In the genomic region with DNA sequence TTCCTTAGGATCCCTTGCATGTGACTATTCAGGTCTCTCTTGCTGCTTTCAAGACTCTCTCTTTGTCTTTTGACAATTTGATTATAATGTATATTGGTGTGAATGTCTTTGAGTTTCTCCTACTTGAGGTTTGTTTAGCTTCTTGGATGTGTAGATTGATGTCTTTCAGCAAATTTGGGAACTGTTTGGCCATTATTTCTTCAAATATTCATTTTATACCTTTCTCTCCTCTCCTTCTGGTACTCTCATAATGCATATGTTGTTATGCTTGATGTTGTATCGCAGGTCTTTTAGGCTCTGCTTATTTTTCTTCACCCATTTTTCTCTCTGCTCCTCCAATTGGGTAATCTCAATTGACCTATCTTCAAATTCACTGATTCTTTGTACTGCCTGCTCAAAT, we compare ENCODE assay signal across 11 cellular contexts. TPM values are rescaled to one million over a fixed set of nuclear protein-coding genes. Genes with fewer than 3 reads are reported as not detected.
"Had no signal": no experiment of that assay in that cellular context is flagged by ENCODE, and none has a peak within 500 bp of the region (broad histone marks: within the 10 kb centered on the region; RNA-seq: fewer than 3 reads in every experiment).

No MANE protein-coding gene starts in this region.

- H3K27ac ChIP-seq: HL-60 had no signal

- FAIRE-seq: H1, H54, HepG2 had no signal

- H3K4me2 ChIP-seq: GM23338 had no signal

- H3K27me3 Mint-ChIP-seq: IgD-negative memory B cell had no signal

- H3K4me3 Mint-ChIP-seq: GM23338, H9, HFFc6, IgD-negative memory B cell had no signal

- ATAC-seq: GM23338, HepG2 had no signal

- H3K4me3 ChIP-seq: GM23338 had no signal

- DNase-seq: H9, HCEC 1CT, HFFc6, KG1 had no signal

- H3K27ac Mint-ChIP-seq: GM23338, H9, HFFc6, IgD-negative memory B cell had no signal

- H2AFZ ChIP-seq: GM23338 had no signal

RNA-seq across cellular contexts. Expression of a gene that starts 44.2 kb away (rescaled TPM):
- total RNA-seq: GM23338, H1, H9, HepG2, HFFc6, HT1080 had no signal
- polyA plus RNA-seq: GM23338, H1, HepG2, IgD-negative memory B cell had no signal
